ENCODE assay signal across 39 cellular contexts in the genomic region with DNA sequence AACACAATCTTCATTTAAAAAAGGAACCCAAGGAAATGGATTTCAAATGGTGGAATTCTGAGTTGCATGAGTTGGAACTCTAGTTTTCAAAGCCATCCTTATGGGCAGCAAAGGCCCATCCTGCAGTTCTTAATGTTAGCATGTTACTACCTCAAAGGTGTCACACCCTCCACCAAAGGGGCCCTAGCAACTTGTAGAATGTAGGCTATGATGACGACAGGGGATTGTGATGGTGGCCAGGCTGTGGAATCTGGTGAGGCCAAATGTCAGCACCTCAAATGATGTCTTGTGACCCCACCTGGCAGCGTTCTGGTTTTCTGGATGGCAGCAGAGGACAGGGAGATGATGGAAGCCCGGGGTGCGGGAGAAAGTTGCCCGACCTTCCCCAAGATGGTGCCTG. TPM values are rescaled to one million over a fixed set of nuclear protein-coding genes. Genes with fewer than 3 reads are reported as not detected.
"Had no signal": no experiment of that assay in that cellular context is flagged by ENCODE, and none has a peak within 500 bp of the region (broad histone marks: within the 10 kb centered on the region; RNA-seq: fewer than 3 reads in every experiment).

A gene (plus strand): TSS at position 301 of the 400 bp plus-strand sequence.

- H3K36me3 ChIP-seq: esophagus muscularis mucosa, gastroesophageal sphincter, heart left ventricle, ovary, sigmoid colon, stomach, tibial artery, upper lobe of left lung had no signal

- H3K36me3 Mint-ChIP-seq: mesothelial cell of epicardium; naive B cell; stimulated activated effector memory CD8-positive, alpha-beta T cell treated with anti-CD3 and anti-CD28 coated beads, Interleukin-12 subunit alpha, Interleukin-12 subunit beta, amount 100 ng/mL, for 72 hours had no signal

- ATAC-seq: foreskin keratinocyte; gastroesophageal sphincter; heart left ventricle; left lobe of liver; mucosa of descending colon; natural killer cell treated with Interleukin-12 subunit alpha and Interleukin-12 subunit beta and Interleukin-15 and Interleukin-18, amount 100 ng/mL, for 72 hours; psoas muscle; right cardiac atrium; stimulated activated effector memory CD8-positive, alpha-beta T cell treated with anti-CD3 and anti-CD28 coated beads, Interleukin-12 subunit alpha, Interleukin-12 subunit beta, amount 100 ng/mL, for 72 hours had no signal

- H3K27ac Mint-ChIP-seq: memory B cell; mesothelial cell of epicardium; stimulated activated effector memory CD8-positive, alpha-beta T cell treated with anti-CD3 and anti-CD28 coated beads, Interleukin-12 subunit alpha, Interleukin-12 subunit beta, amount 100 ng/mL, for 72 hours had no signal

- H3K4me1 ChIP-seq: esophagus muscularis mucosa, gastroesophageal sphincter, psoas muscle, tibial artery had no signal

- DNase-seq: dermis blood vessel endothelial cell; effector memory CD4-positive, alpha-beta T cell; foreskin keratinocyte; heart left ventricle; kidney; mucosa of descending colon; naive B cell; nucleus accumbens; ovary; posterior cingulate gyrus; psoas muscle; right cardiac atrium; sigmoid colon; stimulated activated CD4-positive, alpha-beta T cell treated with anti-CD3 and anti-CD28 coated beads, Interleukin-2, amount 100 ng/mL, for 24 hours; stimulated activated CD4-positive, alpha-beta T cell treated with anti-CD3 and anti-CD28 coated beads, Interleukin-4, amount 100 ng/mL, for 24 hours; stimulated activated naive CD4-positive, alpha-beta T cell treated with Interleukin-2 at 50 U/mL for 16 hours; stomach; tibial artery; upper lobe of left lung had no signal

- H3K9me3 Mint-ChIP-seq: naive B cell; natural killer cell treated with Interleukin-12 subunit alpha and Interleukin-12 subunit beta and Interleukin-15 and Interleukin-18, amount 100 ng/mL, for 72 hours; stimulated activated effector memory CD8-positive, alpha-beta T cell treated with anti-CD3 and anti-CD28 coated beads, Interleukin-12 subunit alpha, Interleukin-12 subunit beta, amount 100 ng/mL, for 72 hours had no signal

- H3K27me3 ChIP-seq: esophagus muscularis mucosa, gastroesophageal sphincter, heart left ventricle, hepatocyte, ovary, sigmoid colon, upper lobe of left lung had no signal

- H3K4me2 ChIP-seq: hepatocyte had no signal

- H3K4me3 ChIP-seq: esophagus muscularis mucosa, gastroesophageal sphincter, heart left ventricle, hepatocyte, lung, mucosa of descending colon, ovary, psoas muscle, sigmoid colon, stomach, tibial artery, upper lobe of left lung had no signal

- H3K79me2 ChIP-seq: hepatocyte had no signal

- H3K4me3 Mint-ChIP-seq: mesothelial cell of epicardium; naive B cell; natural killer cell treated with Interleukin-12 subunit alpha and Interleukin-12 subunit beta and Interleukin-15 and Interleukin-18, amount 100 ng/mL, for 72 hours; neural crest cell had no signal

- FAIRE-seq: colon, endothelial cell of umbilical vein, kidney, urothelium cell line had no signal

- H3K27ac ChIP-seq: esophagus muscularis mucosa, foreskin keratinocyte, gastroesophageal sphincter, heart left ventricle, hepatocyte, ovary, psoas muscle, sigmoid colon, stomach, tibial artery had no signal

- H2AFZ ChIP-seq: hepatocyte had no signal

- H3K9me3 ChIP-seq: esophagus muscularis mucosa, gastroesophageal sphincter, heart left ventricle, mucosa of descending colon, ovary, psoas muscle, sigmoid colon, stomach, tibial artery, upper lobe of left lung had no signal

RNA-seq across cellular contexts. Expression of the gene that starts here (rescaled TPM):
- total RNA-seq: dermis blood vessel endothelial cell; endothelial cell of umbilical vein; epithelial cell of proximal tubule; esophagus muscularis mucosa; fibroblast of lung; foreskin keratinocyte; gastroesophageal sphincter; heart left ventricle; hepatocyte; kidney; left lobe of liver; liver; lung; mesothelial cell of epicardium; mucosa of descending colon; natural killer cell treated with Interleukin-12 subunit alpha and Interleukin-12 subunit beta and Interleukin-15 and Interleukin-18, amount 100 ng/mL, for 72 hours; neural crest cell; ovary; psoas muscle; renal cortical epithelial cell; right cardiac atrium; sigmoid colon; skeletal muscle tissue; stomach; subcutaneous adipose tissue; temporal lobe; upper lobe of left lung had no signal
- polyA plus RNA-seq: endothelial cell of umbilical vein, fibroblast of lung, foreskin keratinocyte, heart left ventricle, hepatocyte, liver, lung, ovary, psoas muscle, right cardiac atrium, sigmoid colon, stomach had no signal
